17 cellular contexts compared by ENCODE assay signal in genomic region chr15:92048739-92049138, GRCh38.
A peak's percentile ranks its signal among the peaks of the same experiment; 100 is the strongest.
DNase-seq lines count a peak whose midpoint lies in the region; ATAC-seq, FAIRE-seq and TF ChIP-seq lines count a peak whose summit lies in the region.
"Had no signal": no experiment of that assay in that cellular context is flagged by ENCODE, and none has a peak within 500 bp of the region (broad histone marks: within the 10 kb centered on the region; RNA-seq: fewer than 3 reads in every experiment).

No MANE protein-coding gene starts in this region.

- ATAC-seq in GM21390 (IDR thresholded peaks at IDR 0.05; ENCODE audit: unreplicated experiment), result no peak
- ATAC-seq: GM23338, HepG2 had no signal

- DNase-seq in HT1080 (ENCODE audit: low read depth), result peak; percentile 21
- peak; percentile 9 for DNase-seq in RKO (ENCODE audit: low spot score)
- peak; percentile 11 for DNase-seq in bronchial epithelial cell (ENCODE audit: low read depth)
- peak; percentile 39 for DNase-seq in fibroblast of the aortic adventitia (ENCODE audit: low read depth)
- no peak for DNase-seq in activated T-cell treated with anti-CD3 and anti-CD28 coated beads for 4 hours
- DNase-seq in HEK293T (ENCODE audit: extremely low spot score), result no peak
- DNase-seq in NCI-H1417 treated with DMSO at 0.1 percent for 48 hours (lab: John Stamatoyannopoulos, UW), result no peak
- DNase-seq: ACHN; CD4-positive, CD25-positive, alpha-beta regulatory T cell; DMS53; GF-D8; H7 had no signal

- FAIRE-seq in bronchial epithelial cell (lab: Jason Lieb, UNC), result no peak
- FAIRE-seq: HepG2, HTR-8/SVneo had no signal

- no peaks in the 10 kb centered on the region for H3K27me3 ChIP-seq in bronchial epithelial cell (ENCODE audit: control insufficient read depth, insufficient read depth, low read length)
- H3K27me3 ChIP-seq: BLaER1 treated with 17β-estradiol and CSF1 and Interleukin-3, amounts not matched to agents 10 nM and 100 nM had no signal

- TF ChIP-seq CTCF in bronchial epithelial cell (IDR thresholded peaks at IDR 0.05; ENCODE audit: insufficient read depth, low read length, severe bottlenecking) (no peak), fibroblast of the aortic adventitia (IDR thresholded peaks at IDR 0.05; ENCODE audit: insufficient read depth, low read length) (no peak)

- CTCF ChIA-PET in HEK293T (lab: Yijun Ruan, JAX), result no interaction called here

- no peaks in the 10 kb centered on the region for H3K36me3 ChIP-seq in bronchial epithelial cell (ENCODE audit: control insufficient read depth, insufficient read depth, low read length)
- H3K36me3 ChIP-seq: BLaER1 treated with 17β-estradiol and CSF1 and Interleukin-3, amounts not matched to agents 10 nM and 100 nM had no signal

- POLR2A ChIA-PET in HEK293T (lab: Yijun Ruan, JAX), result no interaction called here

- H3K4me3 ChIP-seq in bronchial epithelial cell (ENCODE audit: low read depth, low read length) (no peak overlapping the region), fibroblast of the aortic adventitia (ENCODE audit: low read depth, low read length) (no peak overlapping the region)
- H3K4me3 ChIP-seq: BLaER1 treated with 17β-estradiol and CSF1 and Interleukin-3, amounts not matched to agents 10 nM and 100 nM; GM23338 had no signal

TF ChIP-seq in HEK293T, 16 proteins besides CTCF, POLR2A, EP300 and RAD21:
- no peak for TF ChIP-seq PKNOX1 (IDR thresholded peaks at IDR 0.05)
- TF ChIP-seq ZNF384 (IDR thresholded peaks at IDR 0.05), result no peak
- no peak for TF ChIP-seq FOXK2 (IDR thresholded peaks at IDR 0.05)
- TF ChIP-seq FOXM1 (IDR thresholded peaks at IDR 0.05; ENCODE audit: borderline replicate concordance), result no peak
- no peak for TF ChIP-seq BHLHE40 (IDR thresholded peaks at IDR 0.05; ENCODE audit: borderline replicate concordance)
- no peak for TF ChIP-seq ARNT (IDR thresholded peaks at IDR 0.05)
- TF ChIP-seq LEF1 (IDR thresholded peaks at IDR 0.05; ENCODE audit: borderline replicate concordance), result no peak
- no peak for TF ChIP-seq ELF4 (IDR thresholded peaks at IDR 0.05)
- TF ChIP-seq NFRKB (IDR thresholded peaks at IDR 0.05), result no peak
- no peak for TF ChIP-seq HDGF (IDR thresholded peaks at IDR 0.05; ENCODE audit: borderline replicate concordance)
- TF ChIP-seq TARDBP (IDR thresholded peaks at IDR 0.05), result no peak
- no peak for TF ChIP-seq FOXA1 (IDR thresholded peaks at IDR 0.05)
- no peak for TF ChIP-seq CTBP1 (IDR thresholded peaks at IDR 0.05; ENCODE audit: borderline replicate concordance)
- no peak for TF ChIP-seq SUZ12 (IDR thresholded peaks at IDR 0.05)
- TF ChIP-seq L3MBTL2 (conservative IDR thresholded peaks at IDR 0.05), result no peak
- TF ChIP-seq SP1 (IDR thresholded peaks at IDR 0.05), result no peak

Comparison
In these comparisons a context has a peak if more than half of its experiments do, and no peak if none do; other contexts are left out.
1. DNase-seq: peak in HT1080 (single experiment), RKO (single experiment), bronchial epithelial cell (single experiment) and fibroblast of the aortic adventitia (single experiment); none in activated T-cell treated with anti-CD3 and anti-CD28 coated beads for 4 hours (single experiment), HEK293T (single experiment) and NCI-H1417 treated with DMSO at 0.1 percent for 48 hours (single experiment).